Comparison of ENCODE assay signal across 22 cellular contexts in the genomic region with DNA sequence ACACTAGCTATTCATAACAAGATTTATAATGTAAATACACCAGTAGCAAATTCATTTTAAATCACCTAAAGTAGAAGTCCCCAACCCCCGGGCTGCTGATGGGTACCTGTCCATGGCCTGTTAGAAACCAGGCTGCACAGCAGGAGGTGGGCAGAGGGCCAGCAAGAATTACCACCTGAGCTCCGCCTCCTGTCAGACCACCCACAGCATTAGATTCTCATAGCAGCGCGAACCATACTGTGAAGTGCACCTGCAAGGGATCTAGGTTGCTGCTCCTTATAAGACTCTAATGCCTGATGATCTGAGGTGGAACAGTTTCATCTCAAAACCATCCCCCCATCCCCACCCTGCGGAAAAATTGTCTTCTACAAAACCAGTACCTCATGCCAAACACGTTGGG.
"Had no signal": no experiment of that assay in that cellular context is flagged by ENCODE, and none has a peak within 500 bp of the region (broad histone marks: within the 10 kb centered on the region; RNA-seq: fewer than 3 reads in every experiment).

No MANE protein-coding gene starts in this region.

- DNase-seq: activated CD4-positive, alpha-beta memory T cell treated with anti-CD3 and anti-CD28 coated beads for 36 hours; activated CD4-positive, alpha-beta T cell treated with anti-CD3 and anti-CD28 coated beads for 4 hours; activated CD4-positive, CD25-positive, alpha-beta regulatory T cell; activated effector memory CD4-positive, alpha-beta T cell treated with anti-CD3 and anti-CD28 coated beads, Interleukin-2, amount 50 U/mL, for 16 hours; activated naive CD4-positive, alpha-beta T cell treated with anti-CD3 and anti-CD28 coated beads, Interleukin-2, amount 10 ng/mL, durations not matched to agents 7 days and 5 days; activated T-cell treated with anti-CD3 and anti-CD28 coated beads, Interleukin-2, amount 50 U/mL, for 72 hours; amygdala; colonic mucosa; head of caudate nucleus; hypothalamus; lower lobe of right lung; naive B cell; retina; sigmoid colon; stimulated activated CD4-positive, alpha-beta T cell treated with anti-CD3 and anti-CD28 coated beads, Interleukin-15, amount 100 ng/mL, for 24 hours; stimulated activated CD8-positive, alpha-beta memory T cell treated with anti-CD3 and anti-CD28 coated beads, Interleukin-4, amount 100 ng/mL, for 48 hours; stimulated activated naive B cell treated with anti-CD40 and anti-IgM and Interleukin-4, amounts not matched to agents 10 μg/mL and 1 μg/mL and 100 μg/mL, for 72 hours; transverse colon had no signal

- H3K4me1 ChIP-seq: colonic mucosa, gastroesophageal sphincter, lower lobe of right lung, sigmoid colon, transverse colon had no signal

- H3K4me2 ChIP-seq: smooth muscle cell had no signal

- H3K9me3 ChIP-seq: colonic mucosa, gastroesophageal sphincter, lower lobe of right lung, sigmoid colon, transverse colon had no signal

- ATAC-seq: activated T-cell treated with anti-CD3 and anti-CD28 coated beads, Interleukin-2, amount 50 U/mL, for 72 hours; gastroesophageal sphincter; left lobe of liver; lower lobe of right lung; stimulated activated naive B cell treated with anti-CD40 and anti-IgM and Interleukin-4, amounts not matched to agents 10 μg/mL and 1 μg/mL and 100 μg/mL, for 72 hours had no signal

- H3K4me3 ChIP-seq: colonic mucosa, gastroesophageal sphincter, lower lobe of right lung, sigmoid colon, smooth muscle cell, transverse colon had no signal

- H3K36me3 ChIP-seq: colonic mucosa, transverse colon had no signal

- H3K27me3 ChIP-seq: colonic mucosa, gastroesophageal sphincter, sigmoid colon, transverse colon had no signal

- H3K27ac ChIP-seq: colonic mucosa, epithelial cell of prostate, gastroesophageal sphincter, lower lobe of right lung, sigmoid colon, transverse colon had no signal
